Comparison of ENCODE assay signal across 1 cellular context in the genomic region with DNA sequence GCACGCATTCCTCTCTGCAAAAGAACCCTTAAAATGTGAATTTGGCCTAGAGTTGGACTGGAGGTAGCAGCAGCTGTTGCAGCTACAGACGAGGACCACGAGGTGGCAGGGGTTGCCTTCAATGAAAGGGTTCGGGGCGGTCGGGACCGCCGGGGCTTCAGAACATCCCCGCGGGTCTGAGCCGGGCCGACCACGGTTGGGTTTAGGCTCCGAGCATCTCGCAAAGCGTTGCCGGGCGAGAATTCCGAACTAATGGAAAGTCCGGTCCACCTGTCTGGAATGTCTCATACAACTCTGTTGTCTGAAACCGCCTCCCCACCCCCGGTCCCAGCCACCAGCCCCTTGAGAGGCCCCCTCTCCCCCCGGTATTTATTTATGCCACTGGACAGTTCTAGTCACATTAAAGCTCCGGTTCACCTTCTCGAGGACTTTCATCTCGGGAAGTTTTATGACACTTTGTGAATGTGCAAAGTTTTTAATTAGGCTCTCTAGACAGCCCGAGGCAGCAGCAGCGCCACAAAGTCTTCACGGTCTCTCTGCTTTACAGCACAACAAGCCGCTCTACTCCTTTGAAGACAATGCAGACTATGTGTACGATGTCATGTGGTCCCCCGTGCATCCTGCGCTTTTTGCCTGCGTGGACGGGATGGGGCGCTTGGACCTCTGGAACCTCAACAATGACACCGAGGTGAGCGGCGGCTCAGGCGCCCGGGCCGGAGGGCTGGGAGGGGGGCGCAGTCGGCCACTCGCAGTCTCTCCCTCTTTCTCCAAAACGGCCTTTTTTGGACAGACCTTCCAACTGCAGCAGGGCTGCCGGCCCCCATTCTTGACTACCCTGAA.
TF ChIP-seq lines count a peak whose summit lies in the region.

No MANE protein-coding gene starts in this region.

TF ChIP-seq in H1, 55 proteins besides CTCF, POLR2A, EP300 and RAD21:
- TF ChIP-seq, protein P1, sequence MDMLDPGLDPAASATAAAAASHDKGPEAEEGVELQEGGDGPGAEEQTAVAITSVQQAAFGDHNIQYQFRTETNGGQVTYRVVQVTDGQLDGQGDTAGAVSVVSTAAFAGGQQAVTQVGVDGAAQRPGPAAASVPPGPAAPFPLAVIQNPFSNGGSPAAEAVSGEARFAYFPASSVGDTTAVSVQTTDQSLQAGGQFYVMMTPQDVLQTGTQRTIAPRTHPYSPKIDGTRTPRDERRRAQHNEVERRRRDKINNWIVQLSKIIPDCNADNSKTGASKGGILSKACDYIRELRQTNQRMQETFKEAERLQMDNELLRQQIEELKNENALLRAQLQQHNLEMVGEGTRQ (IDR thresholded peaks at IDR 0.05; ENCODE audit: low read length), result no peak
- peak; percentile 67 for TF ChIP-seq KDM4A (IDR thresholded peaks at IDR 0.05; ENCODE audit: low read depth, low read length, severe bottlenecking)
- TF ChIP-seq EZH2 (IDR thresholded peaks at IDR 0.05; ENCODE audit: low read depth, low read length, severe bottlenecking), result peak; percentile 56
- TF ChIP-seq SUZ12 (IDR thresholded peaks at IDR 0.05; ENCODE audit: low read length), result peak; percentile 57
- no peak for TF ChIP-seq CREB1 (IDR thresholded peaks at IDR 0.05)
- TF ChIP-seq POU5F1 (IDR thresholded peaks at IDR 0.05; ENCODE audit: low read depth, low read length), result no peak
- no peak for TF ChIP-seq GTF2F1 (IDR thresholded peaks at IDR 0.05; ENCODE audit: borderline replicate concordance, low read depth, low read length)
- no peak for TF ChIP-seq MAFK (IDR thresholded peaks at IDR 0.05; ENCODE audit: low read depth, low read length)
- no peak for TF ChIP-seq SP1 (IDR thresholded peaks at IDR 0.05; ENCODE audit: low read depth, low read length)
- TF ChIP-seq ASH2L (IDR thresholded peaks at IDR 0.05; ENCODE audit: low read length), result no peak
- TF ChIP-seq, protein P2, sequence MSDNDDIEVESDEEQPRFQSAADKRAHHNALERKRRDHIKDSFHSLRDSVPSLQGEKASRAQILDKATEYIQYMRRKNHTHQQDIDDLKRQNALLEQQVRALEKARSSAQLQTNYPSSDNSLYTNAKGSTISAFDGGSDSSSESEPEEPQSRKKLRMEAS (IDR thresholded peaks at IDR 0.05), result 0 out of 2 replicates have a peak, but pooled peaks have one; percentile 27
